Comparison of ENCODE assay signal across 11 cellular contexts in genomic region chr3:124250053-124250452, GRCh38.
DNase-seq lines count a peak whose midpoint lies in the region; ATAC-seq, FAIRE-seq and TF ChIP-seq lines count a peak whose summit lies in the region.
"Had no signal": no experiment of that assay in that cellular context is flagged by ENCODE, and none has a peak within 500 bp of the region (broad histone marks: within the 10 kb centered on the region; RNA-seq: fewer than 3 reads in every experiment).

No MANE protein-coding gene starts in this region.

- H4K91ac ChIP-seq in IMR-90 (ENCODE audit: insufficient read depth, low read depth, low read length): no peak overlapping the region
- H4K91ac ChIP-seq in mesenchymal stem cell (ENCODE audit: low read length): peak overlapping the region; percentile 44

- H3K4me3 ChIP-seq in A549 (no peak overlapping the region), IMR-90 (ENCODE audit: insufficient read depth, low read depth, low read length) (no peak overlapping the region), mesenchymal stem cell (ENCODE audit: insufficient read depth in 1 of 2, low read depth in 1 of 2, low read length in 2 of 2) (no peak overlapping the region), HepG2 (replicated peaks in 1 of 3; ENCODE audit: insufficient read depth in 1 of 3, low read depth in 2 of 3, low read length in 3 of 3) (no peak overlapping the region)

- WGBS in A549 (ENCODE audit: missing lambda C conversion rate): 71% methylated on average over 3 of the region's 3 CpGs
- WGBS in IMR-90 (ENCODE audit: extremely low coverage in 2 of 2, insufficient read length in 1 of 2), 2 experiments: 100% methylated on average over 1 of the region's 3 CpGs; no CpG with 5 or more reads in 1 of the 2 experiments
- 91% methylated on average over 2 of the region's 3 CpGs for WGBS in mesenchymal stem cell
- WGBS in HepG2 (ENCODE audit: low lambda C conversion rate): 18% methylated on average over 3 of the region's 3 CpGs

- TF ChIP-seq EP300 in A549 (IDR thresholded peaks at IDR 0.05) (no peak), HepG2 (IDR thresholded peaks at IDR 0.05; ENCODE audit: low read depth in 2 of 2, low read length in 2 of 2) (no peak), HepG2 (CRISPR knock-in tag; IDR thresholded peaks at IDR 0.05; ENCODE audit: borderline replicate concordance) (no peak)

- H2BK12ac ChIP-seq in mesenchymal stem cell (ENCODE audit: low read length in 2 of 2): peak overlapping the region in 1 of 2 experiments; percentile 11

- no peak overlapping the region for H3K9ac ChIP-seq in IMR-90 (ENCODE audit: low read depth, low read length)
- no peak overlapping the region for H3K9ac ChIP-seq in mesenchymal stem cell (ENCODE audit: low read length)
- H3K9ac ChIP-seq in HepG2 (ENCODE audit: insufficient read depth, low read depth, low read length): no peak overlapping the region

- peaks cover 5% of the 10 kb centered on the region for H3K9me1 ChIP-seq in IMR-90 (ENCODE audit: insufficient read depth, low read length)

- H3K9me3 ChIP-seq in A549 (no peaks in the 10 kb centered on the region), IMR-90 (ENCODE audit: control insufficient read depth, insufficient read depth, low read length) (no peaks in the 10 kb centered on the region), mesenchymal stem cell (ENCODE audit: control insufficient read depth, low read length) (no peaks in the 10 kb centered on the region), HepG2 (ENCODE audit: low read length) (no peaks in the 10 kb centered on the region)

- no peaks in the 10 kb centered on the region for H3K79me1 ChIP-seq in IMR-90 (ENCODE audit: low read depth in 1 of 2, low read length in 2 of 2)
- no peaks in the 10 kb centered on the region for H3K79me1 ChIP-seq in mesenchymal stem cell (replicated peaks; ENCODE audit: low read length, poor library complexity, severe bottlenecking)

- no peak overlapping the region for H2BK15ac ChIP-seq in IMR-90 (ENCODE audit: low read depth, low read length)
- peak overlapping the region; percentile 53 for H2BK15ac ChIP-seq in mesenchymal stem cell (ENCODE audit: low read depth, poor library complexity, severe bottlenecking)

- H3K27me3 ChIP-seq in IMR-90 (ENCODE audit: control insufficient read depth, insufficient read depth, low read length) (no peaks in the 10 kb centered on the region; the same call in 1 of the 2 replicates), mesenchymal stem cell (ENCODE audit: control insufficient read depth in 1 of 2, insufficient read depth in 1 of 2, low read length in 2 of 2) (no peaks in the 10 kb centered on the region), HepG2 (ENCODE audit: control insufficient read depth in 1 of 2, insufficient read depth in 2 of 2, low read length in 2 of 2) (peaks cover 0 to 15% of the 10 kb centered on the region in 2 experiments; a peak in 3 of 5 replicates)

- CTCF ChIA-PET in A549 (lab: Yijun Ruan, JAX) (interaction anchor here (1.0 to 1.7 kb wide), 3 partner anchors 14 to 234 kb away, joined by 3 to 4 read pairs (median 3); no protein-coding TSS in a partner anchor), IMR-90 (lab: Yijun Ruan, JAX) (no interaction called here), HepG2 (lab: Yijun Ruan, JAX; ENCODE audit: low intra/inter-chr PET ratio, low total read pairs) (no interaction called here)

- H3K4me2 ChIP-seq in A549: no peak overlapping the region
- no peak overlapping the region for H3K4me2 ChIP-seq in IMR-90 (ENCODE audit: low read depth, low read length)
- H3K4me2 ChIP-seq in mesenchymal stem cell (ENCODE audit: low read length, poor library complexity, severe bottlenecking): no peak overlapping the region
- H3K4me2 ChIP-seq in HepG2 (ENCODE audit: low read depth, low read length): no peak overlapping the region

- H3K14ac ChIP-seq in IMR-90 (replicated peaks; ENCODE audit: low read depth, low read length): no peak overlapping the region
- no peak overlapping the region for H3K14ac ChIP-seq in mesenchymal stem cell (ENCODE audit: low read length in 2 of 2)

- no peak overlapping the region for H4K5ac ChIP-seq in IMR-90 (ENCODE audit: low read depth, low read length)

- H3K9me3 Mint-ChIP-seq in endothelial cell (ENCODE audit: unreplicated experiment) (no peaks in the 10 kb centered on the region), immature natural killer cell (peaks cover 0 to 2% (median 0%) of the 10 kb centered on the region in 6 donors)
- no peaks in the 10 kb centered on the region for H3K9me3 Mint-ChIP-seq in T-helper 2 cell treated with Interferon-gamma antibody and Interleukin-4, amounts not matched to agents 5 μg/mL and 100 μg/mL, for 36 hours
- H3K9me3 Mint-ChIP-seq: effector memory CD8-positive, alpha-beta T cell had no signal

- H4K8ac ChIP-seq in IMR-90 (ENCODE audit: low read depth in 2 of 2, low read length in 2 of 2) (no peak overlapping the region), mesenchymal stem cell (ENCODE audit: low read length) (no peak overlapping the region)

- H3K4ac ChIP-seq in IMR-90 (ENCODE audit: low read depth, low read length): no peak overlapping the region; the same call in 1 of the 2 replicates
- H3K4ac ChIP-seq in mesenchymal stem cell (ENCODE audit: low read depth in 1 of 2, low read length in 2 of 2): no peak overlapping the region

- H3K27ac ChIP-seq in A549 (peak overlapping the region; percentile 76 to 82; a peak in 3 of 6 replicates), IMR-90 (ENCODE audit: insufficient read depth, low read length) (no peak overlapping the region), mesenchymal stem cell (ENCODE audit: low read length, poor library complexity, severe bottlenecking) (no peak overlapping the region), HepG2 (ENCODE audit: extremely low read length, insufficient read depth, low read length) (no peak overlapping the region)

- DNase-seq in A549 (ENCODE audit: low read depth in 1 of 2, low spot score in 1 of 2) (no peak), IMR-90 (no peak), endothelial cell (ENCODE audit: low spot score) (peak; percentile 56), mesenchymal stem cell (no peak), immature natural killer cell (no peak), GDM1 (lab: John Stamatoyannopoulos, UW) (no peak), HepG2 (ENCODE audit: low spot score) (no peak)
- DNase-seq in T-helper 2 cell treated with Interferon-gamma antibody and Interleukin-4, amounts not matched to agents 5 μg/mL and 100 μg/mL, for 36 hours (ENCODE audit: low spot score): no peak
- DNase-seq: activated T-cell treated with anti-CD3 and anti-CD28 coated beads, Interleukin-2, amount 50 U/mL, for 48 hours; effector memory CD8-positive, alpha-beta T cell; head of caudate nucleus had no signal

- no peak for TF ChIP-seq CTCF in A549 (IDR thresholded peaks at IDR 0.05)
- TF ChIP-seq CTCF in IMR-90 (conservative IDR thresholded peaks at IDR 0.05; ENCODE audit: low read depth, low read length): no peak
- TF ChIP-seq CTCF in endothelial cell (IDR thresholded peaks at IDR 0.05; ENCODE audit: unreplicated experiment): no peak
- TF ChIP-seq CTCF in HepG2 (CRISPR knock-in tag; IDR thresholded peaks at IDR 0.05): no peak

- H3K23ac ChIP-seq in IMR-90 (ENCODE audit: low read depth, low read length) (no peak overlapping the region), mesenchymal stem cell (ENCODE audit: low read length in 2 of 2) (no peak overlapping the region)

- H3K4me1 ChIP-seq in A549: peaks cover 18% of the 10 kb centered on the region
- H3K4me1 ChIP-seq in IMR-90 (ENCODE audit: control insufficient read depth, insufficient read depth, low read length): peaks cover 11% of the 10 kb centered on the region
- H3K4me1 ChIP-seq in mesenchymal stem cell (ENCODE audit: control insufficient read depth, insufficient read depth, low read depth, low read length): peaks cover 14% of the 10 kb centered on the region
- H3K4me1 ChIP-seq in HepG2 (ENCODE audit: insufficient read depth, low read length): no peaks in the 10 kb centered on the region

- H3K27ac Mint-ChIP-seq in endothelial cell (ENCODE audit: unreplicated experiment) (peak overlapping the region; percentile 3), immature natural killer cell (no peak overlapping the region)
- no peak overlapping the region for H3K27ac Mint-ChIP-seq in T-helper 2 cell treated with Interferon-gamma antibody and Interleukin-4, amounts not matched to agents 5 μg/mL and 100 μg/mL, for 36 hours
- H3K27ac Mint-ChIP-seq: effector memory CD8-positive, alpha-beta T cell had no signal

- H3K18ac ChIP-seq in IMR-90 (ENCODE audit: low read depth, low read length) (no peak overlapping the region), mesenchymal stem cell (ENCODE audit: low read depth in 1 of 2, low read length in 2 of 2) (peak overlapping the region; percentile 4 to 13)

- H2AK5ac ChIP-seq in IMR-90 (ENCODE audit: low read depth, low read length): peak overlapping the region; percentile 43; the same call in 1 of the 2 replicates
- H2AK5ac ChIP-seq in mesenchymal stem cell (ENCODE audit: low read length, severe bottlenecking): no peak overlapping the region

- H3K79me2 ChIP-seq in HepG2 (ENCODE audit: insufficient read depth, low read length): no peaks in the 10 kb centered on the region

- H3K4me1 Mint-ChIP-seq in endothelial cell (ENCODE audit: unreplicated experiment) (peaks cover 65% of the 10 kb centered on the region), immature natural killer cell (no peaks in the 10 kb centered on the region)
- no peaks in the 10 kb centered on the region for H3K4me1 Mint-ChIP-seq in T-helper 2 cell treated with Interferon-gamma antibody and Interleukin-4, amounts not matched to agents 5 μg/mL and 100 μg/mL, for 36 hours (ENCODE audit: low read depth)

- POLR2A ChIA-PET in A549 (lab: Yijun Ruan, JAX): no interaction called here
- POLR2A ChIA-PET in IMR-90 (lab: Charles Lee; ENCODE audit: unreplicated experiment): no interaction called here
- POLR2A ChIA-PET in HepG2 (lab: Yijun Ruan, JAX): no interaction called here

- H3K36me3 ChIP-seq in IMR-90 (ENCODE audit: control insufficient read depth, insufficient read depth, low read length) (no peaks in the 10 kb centered on the region), mesenchymal stem cell (ENCODE audit: control insufficient read depth in 1 of 2, insufficient read depth in 2 of 2, low read depth in 1 of 2, low read length in 2 of 2) (no peaks in the 10 kb centered on the region), HepG2 (replicated peaks in 1 of 2; ENCODE audit: control insufficient read depth in 1 of 2, insufficient read depth in 2 of 2, low read length in 2 of 2) (no peaks in the 10 kb centered on the region)

- in situ Hi-C loops in IMR-90 (cut with MboI; ENCODE audit: low sequenced_read_pairs): no loop called here
- in situ Hi-C loops in HepG2 (cut with HindIII; ENCODE audit: extremely low pct_ligation_motif_present, low pct_unique_long_range_greater_than_20kb): loop anchor here (25.0 kb wide), 1 partner anchor 238 kb away; no protein-coding TSS in a partner anchor

- H4K20me1 ChIP-seq in IMR-90 (ENCODE audit: insufficient read depth, low read length): no peaks in the 10 kb centered on the region
- no peaks in the 10 kb centered on the region for H4K20me1 ChIP-seq in HepG2 (ENCODE audit: insufficient read depth, low read length)

- H3K4me3 Mint-ChIP-seq in endothelial cell (ENCODE audit: unreplicated experiment) (peak overlapping the region; percentile 6), immature natural killer cell (no peak overlapping the region)
- H3K4me3 Mint-ChIP-seq in T-helper 2 cell treated with Interferon-gamma antibody and Interleukin-4, amounts not matched to agents 5 μg/mL and 100 μg/mL, for 36 hours: no peak overlapping the region
- H3K4me3 Mint-ChIP-seq: effector memory CD8-positive, alpha-beta T cell had no signal

- H2BK5ac ChIP-seq in IMR-90 (ENCODE audit: low read depth, low read length, poor library complexity, severe bottlenecking): no peak overlapping the region
- H2BK5ac ChIP-seq in mesenchymal stem cell (ENCODE audit: low read depth, low read length, poor library complexity, severe bottlenecking): no peak overlapping the region

- H2BK120ac ChIP-seq in IMR-90 (ENCODE audit: low read depth, low read length): no peak overlapping the region
- H2BK120ac ChIP-seq in mesenchymal stem cell (ENCODE audit: low read depth, low read length): no peak overlapping the region

- H3K56ac ChIP-seq in IMR-90 (ENCODE audit: extremely low read depth, insufficient read depth, low read length): no peak overlapping the region

- peaks cover 10% of the 10 kb centered on the region for H3K27me3 Mint-ChIP-seq in endothelial cell (ENCODE audit: unreplicated experiment)
- H3K27me3 Mint-ChIP-seq in immature natural killer cell (ENCODE audit: low read depth in 3 of 3): peaks cover 4 to 12% (median 5%) of the 10 kb centered on the region in 3 donors
- peaks cover 4% of the 10 kb centered on the region for H3K27me3 Mint-ChIP-seq in T-helper 2 cell treated with Interferon-gamma antibody and Interleukin-4, amounts not matched to agents 5 μg/mL and 100 μg/mL, for 36 hours (ENCODE audit: low read depth)

- no peak overlapping the region for H2AFZ ChIP-seq in IMR-90 (replicated peaks; ENCODE audit: low read length, poor library complexity)
- no peak overlapping the region for H2AFZ ChIP-seq in mesenchymal stem cell (ENCODE audit: low read depth, low read length)
- H2AFZ ChIP-seq in HepG2 (ENCODE audit: low read length): no peak overlapping the region

- ATAC-seq in A549 (no peak), IMR-90 (ENCODE audit: low read depth) (no peak), HepG2 (no peak)
- ATAC-seq: effector memory CD8-positive, alpha-beta T cell had no signal

- TF ChIP-seq POLR2A in A549 (IDR thresholded peaks at IDR 0.05; ENCODE audit: low read length): no peak
- no peak for TF ChIP-seq POLR2A in IMR-90 (IDR thresholded peaks at IDR 0.05; ENCODE audit: low read depth, low read length)
- no peak for TF ChIP-seq POLR2A in HepG2 (IDR thresholded peaks at IDR 0.05; ENCODE audit: insufficient read depth in 1 of 2, low read depth in 2 of 2, low read length in 2 of 2)

- dilution Hi-C loops in IMR-90 (cut with HindIII; ENCODE audit: low sequenced_read_pairs, unreplicated experiment): no loop called here

- TF ChIP-seq RAD21 in A549 (conservative IDR thresholded peaks at IDR 0.05 in 1 of 2, IDR thresholded peaks at IDR 0.05 in 1 of 2) (no peak), IMR-90 (IDR thresholded peaks at IDR 0.05; ENCODE audit: low read length) (no peak), HepG2 (CRISPR knock-in tag; IDR thresholded peaks at IDR 0.05) (no peak)

- no peak overlapping the region; the same call in 1 of the 2 replicates for H2BK20ac ChIP-seq in IMR-90 (ENCODE audit: low read depth, low read length)

- intact Hi-C loops in IMR-90 (cut with micrococcal nuclease) (no loop called here), HepG2 (cut with micrococcal nuclease; ENCODE audit: unreplicated experiment) (no loop called here)

- no peak overlapping the region for H2AK9ac ChIP-seq in IMR-90 (replicated peaks; ENCODE audit: low read depth, low read length, poor library complexity)

- BruUV-seq in IMR-90 (replicated peaks; lab: Mats Ljungman, UMichigan) (no TSS peak), HepG2 (replicated peaks; lab: Mats Ljungman, UMichigan) (no TSS peak)

- FAIRE-seq in A549 (lab: Jason Lieb, UNC) (no peak), HepG2 (lab: Jason Lieb, UNC) (no peak)

- H3K36me3 Mint-ChIP-seq in endothelial cell (ENCODE audit: low read depth, unreplicated experiment): peaks cover 11% of the 10 kb centered on the region
- H3K36me3 Mint-ChIP-seq in immature natural killer cell: no peaks in the 10 kb centered on the region
- no peaks in the 10 kb centered on the region for H3K36me3 Mint-ChIP-seq in T-helper 2 cell treated with Interferon-gamma antibody and Interleukin-4, amounts not matched to agents 5 μg/mL and 100 μg/mL, for 36 hours (ENCODE audit: low read depth)

Comparison
In these comparisons a context has a peak if more than half of its experiments do, and no peak if none do; other contexts are left out.
1. H3K27ac ChIP-seq: peak in A549 (2 of 2); none in IMR-90 (single experiment), mesenchymal stem cell (single experiment) and HepG2 (single experiment).